ENCODE assay signal across 28 cellular contexts in the genomic region with DNA sequence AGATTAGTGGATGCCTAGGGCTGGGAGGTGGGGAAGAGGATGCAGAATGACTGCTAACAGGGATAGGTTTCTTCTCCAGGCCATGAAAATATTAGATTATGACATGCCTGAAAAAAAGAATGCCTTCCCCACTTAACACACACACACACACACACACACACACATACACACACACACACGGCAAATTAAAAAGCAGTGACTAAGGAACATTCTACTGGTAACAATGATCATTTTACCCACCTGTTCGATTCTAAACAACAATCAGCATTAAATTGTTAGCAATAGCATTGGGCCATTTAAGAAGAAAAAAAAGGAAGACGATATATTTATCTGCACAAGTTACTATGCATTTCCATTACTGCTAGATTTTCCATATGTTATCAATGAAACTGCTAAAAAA.
"Had no signal": no experiment of that assay in that cellular context is flagged by ENCODE, and none has a peak within 500 bp of the region (broad histone marks: within the 10 kb centered on the region; RNA-seq: fewer than 3 reads in every experiment).

No MANE protein-coding gene starts in this region.

- H3K79me2 ChIP-seq: hepatocyte had no signal

- H3K4me2 ChIP-seq: hepatocyte had no signal

- H2AFZ ChIP-seq: hepatocyte had no signal

- H3K36me3 ChIP-seq: colonic mucosa, esophagus muscularis mucosa, esophagus squamous epithelium, gastrocnemius medialis, gastroesophageal sphincter, heart left ventricle, heart right ventricle had no signal

- DNase-seq: colonic mucosa; cortex of kidney; dermis blood vessel endothelial cell; dorsolateral prefrontal cortex; effector CD4-positive, alpha-beta T cell; effector CD8-positive, alpha-beta T cell; effector memory CD4-positive, alpha-beta T cell; effector memory CD8-positive, alpha-beta T cell; endodermal cell; erythroblast; esophagus squamous epithelium; foreskin fibroblast; foreskin keratinocyte; foreskin melanocyte; gastrocnemius medialis; glutamatergic neuron; head of caudate nucleus; heart left ventricle; heart right ventricle had no signal

- H3K9me3 ChIP-seq: colonic mucosa, esophagus muscularis mucosa, esophagus squamous epithelium, gastrocnemius medialis, gastroesophageal sphincter, heart left ventricle, heart right ventricle had no signal

- H3K4me3 ChIP-seq: colonic mucosa, coronary artery, dorsolateral prefrontal cortex, esophagus muscularis mucosa, esophagus squamous epithelium, gastrocnemius medialis, gastroesophageal sphincter, heart left ventricle, heart right ventricle, hepatocyte had no signal

- H3K27ac ChIP-seq: colonic mucosa, coronary artery, dorsolateral prefrontal cortex, epithelial cell of prostate, esophagus muscularis mucosa, esophagus squamous epithelium, foreskin keratinocyte, gastrocnemius medialis, gastroesophageal sphincter, heart left ventricle, heart right ventricle, hepatocyte had no signal

- H3K4me1 ChIP-seq: colonic mucosa, esophagus muscularis mucosa, gastrocnemius medialis, gastroesophageal sphincter had no signal

- ATAC-seq: effector memory CD8-positive, alpha-beta T cell; esophagus mucosa; foreskin keratinocyte; gastrocnemius medialis; gastroesophageal sphincter; heart left ventricle; heart right ventricle had no signal

- FAIRE-seq: endometrium, endothelial cell of umbilical vein, frontal cortex had no signal

- H3K27me3 ChIP-seq: colonic mucosa, dorsolateral prefrontal cortex, esophagus muscularis mucosa, esophagus squamous epithelium, gastrocnemius medialis, gastroesophageal sphincter, heart left ventricle, heart right ventricle, hepatocyte had no signal
